ENCODE assay signal across 12 cellular contexts in the genomic region with DNA sequence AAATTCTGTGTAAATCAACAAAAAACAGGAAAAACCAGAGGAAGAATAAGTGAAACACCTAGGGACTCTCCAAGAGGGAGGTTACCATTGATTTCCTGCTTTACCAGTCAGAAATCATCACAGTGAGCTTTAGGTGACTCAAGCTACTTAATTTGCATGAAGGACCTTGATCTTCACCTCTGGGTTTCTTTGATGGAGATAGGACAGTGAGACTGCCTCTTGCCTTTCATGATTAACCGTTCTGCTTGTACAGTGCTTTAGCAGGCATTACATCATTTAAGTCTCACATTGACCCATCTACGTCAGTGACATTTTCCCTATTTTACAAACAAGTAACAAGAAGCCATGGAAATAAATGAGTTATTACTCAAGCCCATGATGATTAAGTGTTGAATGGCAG. TPM values are rescaled to one million over a fixed set of nuclear protein-coding genes. Genes with fewer than 3 reads are reported as not detected.
A peak's percentile ranks its signal among the peaks of the same experiment; 100 is the strongest.
DNase-seq lines count a peak whose midpoint lies in the region; ATAC-seq and TF ChIP-seq lines count a peak whose summit lies in the region.
"Had no signal": no experiment of that assay in that cellular context is flagged by ENCODE, and none has a peak within 500 bp of the region (broad histone marks: within the 10 kb centered on the region; RNA-seq: fewer than 3 reads in every experiment).

No MANE protein-coding gene starts in this region.

- H3K4me1 Mint-ChIP-seq in CD14-positive monocyte: peaks cover 19% of the 10 kb centered on the region
- H3K4me1 Mint-ChIP-seq in mesothelial cell of epicardium: peaks cover 9% of the 10 kb centered on the region

- H3K9me3 Mint-ChIP-seq in CD14-positive monocyte (peaks cover 0 to 14% (median 4%) of the 10 kb centered on the region in 7 donors), mesothelial cell of epicardium (no peaks in the 10 kb centered on the region)

- H3K9ac ChIP-seq in OCI-LY1 (ENCODE audit: low read length): no peak overlapping the region

- H3K9me2 ChIP-seq in OCI-LY1 (ENCODE audit: low read depth, low read length): no peaks in the 10 kb centered on the region

- no peak overlapping the region; the same call in 1 of the 2 replicates for H3K4me2 ChIP-seq in OCI-LY1 (ENCODE audit: low read length)

- H3K79me2 ChIP-seq in OCI-LY1 (ENCODE audit: insufficient read depth, low read length): no peaks in the 10 kb centered on the region

- H3K9me3 ChIP-seq in OCI-LY1 (ENCODE audit: low read length): no peaks in the 10 kb centered on the region
- no peaks in the 10 kb centered on the region for H3K9me3 ChIP-seq in tibial artery

- no peaks in the 10 kb centered on the region for H3F3A ChIP-seq in OCI-LY1 (ENCODE audit: insufficient read depth, low read length)

- H3K27ac Mint-ChIP-seq in CD14-positive monocyte (peak overlapping the region in 6 of 7 donors; percentile 59 to 87 (median 82)), mesothelial cell of epicardium (no peak overlapping the region)
- H3K27ac Mint-ChIP-seq: B cell had no signal

- POLR2A ChIA-PET in RWPE1 (lab: Yijun Ruan, JAX; ENCODE audit: low non-redundant PET): no interaction called here

- no peak for DNase-seq in CD14-positive monocyte (ENCODE audit: low spot score)
- DNase-seq in epithelial cell of esophagus (ENCODE audit: low read depth): peak; percentile 78
- DNase-seq in mesothelial cell of epicardium (ENCODE audit: low spot score in 2 of 2, unreplicated experiment in 2 of 2): no peak
- DNase-seq in tibial artery: no peak
- no peak for DNase-seq in midbrain (lab: John Stamatoyannopoulos, UW)
- DNase-seq in RWPE1 (ENCODE audit: low spot score): no peak
- DNase-seq: NCI-H1694 treated with DMSO at 0.1 percent for 48 hours had no signal

- TF ChIP-seq CTCF in CD14-positive monocyte (IDR thresholded peaks at IDR 0.05): no peak
- TF ChIP-seq CTCF in OCI-LY1 (IDR thresholded peaks at IDR 0.05; ENCODE audit: low read length): no peak
- no peak for TF ChIP-seq CTCF in epithelial cell of esophagus (IDR thresholded peaks at IDR 0.05; ENCODE audit: insufficient read depth, low read depth, low read length, missing control alignments)
- TF ChIP-seq CTCF in mesothelial cell of epicardium (IDR thresholded peaks at IDR 0.05; ENCODE audit: unreplicated experiment): no peak
- no peak for TF ChIP-seq CTCF in tibial artery (IDR thresholded peaks at IDR 0.05)
- TF ChIP-seq CTCF in RWPE1 (conservative IDR thresholded peaks at IDR 0.05; ENCODE audit: low read depth): no peak

- intact Hi-C loops in CD14-positive monocyte (cut with micrococcal nuclease) (loop anchor here (10.0 kb wide), 3 partner anchors 55 to 85 kb away; a partner anchor contains a TSS), tibial artery (cut with DNase I; ENCODE audit: low total_unique reads) (no loop called here)

- H3K4me3 ChIP-seq in OCI-LY1 (ENCODE audit: low read depth, low read length, poor library complexity, severe bottlenecking): no peak overlapping the region
- no peak overlapping the region for H3K4me3 ChIP-seq in epithelial cell of esophagus (ENCODE audit: low read length)
- no peak overlapping the region for H3K4me3 ChIP-seq in tibial artery

- H3K27me3 ChIP-seq in OCI-LY1 (ENCODE audit: insufficient read depth, low read length): no peaks in the 10 kb centered on the region
- no peaks in the 10 kb centered on the region for H3K27me3 ChIP-seq in tibial artery

- peak; percentile 40 for ATAC-seq in GM18861 (IDR thresholded peaks at IDR 0.05; ENCODE audit: unreplicated experiment)
- ATAC-seq: HCT116, left lobe of liver had no signal

- H4K20me1 ChIP-seq in OCI-LY1 (ENCODE audit: insufficient read depth, low read length): no peaks in the 10 kb centered on the region

- H3K27me3 Mint-ChIP-seq in CD14-positive monocyte (ENCODE audit: low read depth in 3 of 3): peaks cover 0 to 35% (median 0%) of the 10 kb centered on the region in 3 donors
- H3K27me3 Mint-ChIP-seq in mesothelial cell of epicardium (ENCODE audit: low read depth): no peaks in the 10 kb centered on the region
- H3K27me3 Mint-ChIP-seq: B cell had no signal

- H3K4me3 Mint-ChIP-seq in CD14-positive monocyte: no peak overlapping the region
- H3K4me3 Mint-ChIP-seq in mesothelial cell of epicardium: no peak overlapping the region
- H3K4me3 Mint-ChIP-seq: B cell had no signal

- H3K36me3 Mint-ChIP-seq in CD14-positive monocyte: peaks cover 0 to 2% of the 10 kb centered on the region in 2 donors
- H3K36me3 Mint-ChIP-seq in mesothelial cell of epicardium: no peaks in the 10 kb centered on the region

- H2AFZ ChIP-seq in OCI-LY1 (ENCODE audit: low read length): no peak overlapping the region

- CTCF ChIA-PET in RWPE1 (lab: Yijun Ruan, JAX): interaction anchor here (0.7 kb wide), 1 partner anchor 1844 kb away, joined by 3 read pairs; no protein-coding TSS in a partner anchor

- H3K36me3 ChIP-seq in OCI-LY1 (ENCODE audit: insufficient read depth, low read length): no peaks in the 10 kb centered on the region
- H3K36me3 ChIP-seq in tibial artery: no peaks in the 10 kb centered on the region

- peaks cover 30% of the 10 kb centered on the region for H3K4me1 ChIP-seq in OCI-LY1 (ENCODE audit: insufficient read depth, low read length, severe bottlenecking)
- H3K4me1 ChIP-seq in tibial artery: peaks cover 0 to 7% (median 0%) of the 10 kb centered on the region in 4 donors

- peak overlapping the region; percentile 36 for H3K27ac ChIP-seq in OCI-LY1 (ENCODE audit: low read depth, low read length, poor library complexity, severe bottlenecking)
- H3K27ac ChIP-seq in tibial artery: no peak overlapping the region
- H3K27ac ChIP-seq in RWPE1: no peak overlapping the region

RNA-seq across cellular contexts. Expression of a gene that starts 3.4 kb away (rescaled TPM):
- polyA plus RNA-seq in CD14-positive monocyte: 10 to 100 TPM; 41.0 to 51.9 TPM
- total RNA-seq in mesothelial cell of epicardium: 7.5 to 8.2 TPM (median 8.0 TPM) in 3 replicates
